In the genomic region with DNA sequence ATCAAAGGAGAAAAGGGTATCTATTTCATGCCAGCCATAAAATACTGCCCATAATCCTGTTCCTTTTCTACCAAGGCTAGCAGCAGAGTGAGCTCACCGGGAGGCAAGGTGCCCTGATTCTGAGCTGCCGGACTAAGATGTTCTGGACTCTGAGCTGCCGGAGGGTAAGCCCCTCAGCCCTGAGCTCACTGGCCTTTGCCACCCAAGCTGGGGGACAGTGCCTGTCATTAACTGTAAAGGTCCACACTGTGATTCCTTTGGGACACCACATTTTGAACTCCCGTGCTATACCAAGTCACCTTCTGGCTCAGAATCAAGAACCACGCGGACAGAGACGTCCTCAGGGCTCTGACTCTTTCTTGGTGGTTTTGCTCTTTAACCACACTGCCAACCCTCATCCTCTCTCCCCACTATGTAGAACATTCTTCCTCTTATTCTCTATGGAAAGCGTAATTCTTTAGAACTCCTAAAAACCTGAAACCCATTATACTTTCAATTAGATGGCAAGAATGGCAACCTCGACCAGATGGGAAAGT, we compare ENCODE assay signal across 1 cellular context.
TF ChIP-seq lines count a peak whose summit lies in the region.

No MANE protein-coding gene starts in this region.

TF ChIP-seq in HepG2, 621 proteins besides CTCF, POLR2A, EP300 and RAD21 (continued from another document):
- TF ChIP-seq RBM22 (optimal IDR thresholded peaks at IDR 0.05; ENCODE audit: low read length) = peak; percentile 23
